In the genomic region with DNA sequence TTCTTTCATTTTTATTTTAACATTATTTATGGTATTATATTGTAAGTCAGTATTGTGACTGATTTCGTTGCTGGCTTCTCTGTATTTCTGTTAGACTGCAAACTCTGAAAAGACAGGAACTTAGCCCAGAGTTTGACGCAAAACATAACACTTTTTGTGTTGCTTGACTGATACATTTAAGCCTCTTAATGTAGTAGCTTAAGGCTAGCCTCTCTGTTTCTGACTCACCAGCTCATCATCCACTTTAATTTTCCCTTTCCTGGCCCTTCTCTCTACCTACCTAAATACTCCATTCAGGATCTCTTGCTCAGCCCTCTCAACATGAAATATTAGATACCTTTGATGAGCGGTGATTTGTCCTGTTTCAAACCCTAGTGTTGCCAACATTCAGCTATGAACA, we compare ENCODE assay signal across 20 cellular contexts.
"Had no signal": no experiment of that assay in that cellular context is flagged by ENCODE, and none has a peak within 500 bp of the region (broad histone marks: within the 10 kb centered on the region; RNA-seq: fewer than 3 reads in every experiment).

No MANE protein-coding gene starts in this region.

- H3K27me3 Mint-ChIP-seq: naive B cell; progenitor cell of endocrine pancreas; stimulated activated memory B cell treated with anti-CD40 and anti-IgM and Interleukin-4, amounts not matched to agents 10 μg/mL and 1 μg/mL and 100 μg/mL, for 72 hours; stimulated activated naive CD8-positive, alpha-beta T cell treated with anti-CD3 and anti-CD28 coated beads, Interleukin-15, amount 100 ng/mL, for 72 hours had no signal

- H3K27ac Mint-ChIP-seq: naive B cell, nephron, progenitor cell of endocrine pancreas had no signal

- DNase-seq: dermis blood vessel endothelial cell; erythroblast; heart left ventricle; hippocampal formation; left colon; mesendoderm; naive B cell; occipital lobe; pancreas; right lobe of liver; spleen; stimulated activated CD4-positive, alpha-beta T cell treated with anti-CD3 and anti-CD28 coated beads, Interleukin-15, amount 100 ng/mL, for 24 hours; stimulated activated CD4-positive, alpha-beta T cell treated with anti-CD3 and anti-CD28 coated beads, Interleukin-1b, Interleukin-23, amount 100 ng/mL, for 48 hours; stimulated activated CD4-positive, alpha-beta T cell treated with anti-CD3 and anti-CD28 coated beads, Interleukin-4, amount 100 ng/mL, for 24 hours; stimulated activated naive CD8-positive, alpha-beta T cell treated with anti-CD3 and anti-CD28 coated beads, Interleukin-15, amount 100 ng/mL, for 72 hours; testis had no signal

- H3K36me3 Mint-ChIP-seq: stimulated activated memory B cell treated with anti-CD40 and anti-IgM and Interleukin-4, amounts not matched to agents 10 μg/mL and 1 μg/mL and 100 μg/mL, for 72 hours had no signal

- H3K27ac ChIP-seq: heart left ventricle, pancreas, right lobe of liver, testis, tibial nerve had no signal

- H3K4me1 ChIP-seq: heart left ventricle, pancreas, right lobe of liver, spleen, testis, tibial nerve had no signal

- ATAC-seq: heart left ventricle; left colon; pancreas; right lobe of liver; stimulated activated memory B cell treated with anti-CD40 and anti-IgM and Interleukin-4, amounts not matched to agents 10 μg/mL and 1 μg/mL and 100 μg/mL, for 72 hours; stimulated activated naive CD8-positive, alpha-beta T cell treated with anti-CD3 and anti-CD28 coated beads, Interleukin-15, amount 100 ng/mL, for 72 hours had no signal

- H3K4me3 ChIP-seq: heart left ventricle, pancreas, right lobe of liver, spleen, testis, tibial nerve had no signal

- H3K4me1 Mint-ChIP-seq: nephron; stimulated activated naive CD8-positive, alpha-beta T cell treated with anti-CD3 and anti-CD28 coated beads, Interleukin-15, amount 100 ng/mL, for 72 hours had no signal

- H3K4me3 Mint-ChIP-seq: naive B cell; nephron; stimulated activated memory B cell treated with anti-CD40 and anti-IgM and Interleukin-4, amounts not matched to agents 10 μg/mL and 1 μg/mL and 100 μg/mL, for 72 hours; stimulated activated naive CD8-positive, alpha-beta T cell treated with anti-CD3 and anti-CD28 coated beads, Interleukin-15, amount 100 ng/mL, for 72 hours had no signal

- H3K27me3 ChIP-seq: heart left ventricle, pancreas, right lobe of liver, spleen, testis, tibial nerve had no signal
